ENCODE assay signal across 8 cellular contexts in genomic region chr4:170138580-170139194, GRCh38.
DNase-seq lines count a peak whose midpoint lies in the region; ATAC-seq and TF ChIP-seq lines count a peak whose summit lies in the region.

No MANE protein-coding gene starts in this region.

- no peak overlapping the region for H3K27ac ChIP-seq in brain microvascular endothelial cell

- TF ChIP-seq CTCF in brain microvascular endothelial cell (IDR thresholded peaks at IDR 0.05; ENCODE audit: low read depth, low read length, missing control alignments) = peak; percentile 85

- DNase-seq in ACHN (peak; percentile 70), NCI-H2107 treated with DMSO at 0.1 percent for 48 hours (lab: John Stamatoyannopoulos, UW; ENCODE audit: unreplicated experiment) (peak; percentile 60), UCSD-AML1 (lab: John Stamatoyannopoulos, UW; ENCODE audit: unreplicated experiment) (peak; percentile 76), brain microvascular endothelial cell (peak; percentile 81), inferior parietal cortex (ENCODE audit: extremely low spot score) (peak; percentile 93)
- DNase-seq in stimulated activated CD4-positive, alpha-beta T cell treated with anti-CD3 and anti-CD28 coated beads, Interleukin-15, amount 100 ng/mL, for 24 hours = peak; percentile 80

- H3K4me3 ChIP-seq in brain microvascular endothelial cell (ENCODE audit: low read depth, low read length) = no peak overlapping the region

- ATAC-seq in GM18520 (IDR thresholded peaks at IDR 0.05; ENCODE audit: unreplicated experiment) = peak; percentile 84
- peak; percentile 89 for ATAC-seq in HG03045 (IDR thresholded peaks at IDR 0.05; ENCODE audit: unreplicated experiment)

- H3K36me3 ChIP-seq in brain microvascular endothelial cell (replicated peaks) = no peaks in the 10 kb centered on the region

- in situ Hi-C loops in ACHN (cut with HindIII; ENCODE audit: low pct_ligation_motif_present, low pct_unique_long_range_greater_than_20kb, low sequenced_read_pairs) = no loop called here
- in situ Hi-C loops in brain microvascular endothelial cell (cut with HindIII; ENCODE audit: low pct_ligation_motif_present, low sequenced_read_pairs) = no loop called here

- no peaks in the 10 kb centered on the region for H3K27me3 ChIP-seq in brain microvascular endothelial cell (replicated peaks)
